ENCODE assay signal across 8 cellular contexts in the genomic region with DNA sequence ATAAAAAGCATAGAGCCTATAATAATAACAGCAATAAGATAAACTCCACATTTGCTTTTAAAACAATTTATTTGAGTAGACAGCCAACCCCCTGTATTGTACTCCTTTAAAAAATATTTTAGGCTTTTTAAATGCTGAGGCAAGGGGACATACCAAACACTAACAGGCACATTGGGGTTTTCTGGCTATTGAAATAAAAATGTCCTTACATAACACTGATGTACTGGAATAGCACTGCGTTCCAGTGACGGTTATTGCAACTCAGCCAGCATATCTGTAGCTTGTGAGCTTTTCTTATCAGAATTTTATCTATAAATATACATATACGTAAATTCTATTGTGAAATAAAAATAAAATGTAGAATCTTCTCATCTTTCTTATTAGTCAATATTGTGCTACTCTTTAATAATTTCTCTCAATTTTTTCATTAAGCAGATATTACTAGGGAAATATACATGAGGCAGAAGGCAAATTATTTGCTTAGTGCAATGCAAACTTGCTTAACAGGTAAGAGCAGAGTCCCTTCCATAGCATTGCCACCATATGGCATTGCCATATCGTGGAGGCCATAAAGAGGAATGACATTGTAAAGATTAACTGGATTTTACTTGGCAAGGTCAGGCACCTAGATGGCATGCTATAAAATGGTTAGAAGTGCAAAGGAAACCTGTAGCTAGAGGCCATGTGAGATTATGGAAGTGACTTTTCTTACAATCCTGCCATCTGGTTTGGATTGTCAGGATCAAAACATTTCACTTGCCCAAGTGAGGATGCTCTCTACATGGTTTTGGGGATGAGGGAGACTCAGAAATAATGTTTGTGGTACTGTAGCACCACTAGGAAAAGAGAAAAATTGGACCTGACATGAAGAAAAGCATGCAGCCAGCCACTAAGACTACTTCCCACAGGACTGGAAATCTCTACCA.
A peak's percentile ranks its signal among the peaks of the same experiment; 100 is the strongest.
DNase-seq lines count a peak whose midpoint lies in the region; ATAC-seq and TF ChIP-seq lines count a peak whose summit lies in the region.

No MANE protein-coding gene starts in this region.

- no peak overlapping the region; the same call in 1 of the 2 replicates for H3K9ac ChIP-seq in HUES64 (ENCODE audit: low read depth, low read length)

- no peak for TF ChIP-seq POLR2A in stomach (IDR thresholded peaks at IDR 0.05)

- H3K4me3 ChIP-seq in HUES64 (ENCODE audit: low read length) (no peak overlapping the region), ascending aorta (no peak overlapping the region), heart right ventricle (no peak overlapping the region), stomach (no peak overlapping the region)

- peak overlapping the region; percentile 9; the same call in 1 of the 2 replicates for H3K27ac ChIP-seq in HUES64 (ENCODE audit: low read depth, low read length)
- H3K27ac ChIP-seq in ascending aorta: peak overlapping the region; percentile 49 to 72
- H3K27ac ChIP-seq in heart right ventricle: peak overlapping the region in 7 of 10 donors; percentile 24 to 69 (median 59)
- peak overlapping the region; percentile 24 to 68 (median 52) for H3K27ac ChIP-seq in stomach

- intact Hi-C loops in ascending aorta (cut with DNase I): loop anchor here (2.0 to 5.0 kb wide), 3 partner anchors 95 to 767 kb away; partner anchors contain the start of genes CDKN2B, KLHL9 and MTAP
- intact Hi-C loops in heart right ventricle (cut with DNase I): loop anchor here in 1 of 10 donors (10.0 kb wide), 1 partner anchor 1449 kb away; no protein-coding TSS in a partner anchor
- intact Hi-C loops in stomach (cut with DNase I; ENCODE audit: low total_unique reads): no loop called here

- H3K36me3 ChIP-seq in HUES64 (ENCODE audit: insufficient read depth, low read length) (no peaks in the 10 kb centered on the region), ascending aorta (no peaks in the 10 kb centered on the region), heart right ventricle (no peaks in the 10 kb centered on the region), stomach (no peaks in the 10 kb centered on the region)

- 97% methylated on average over 2 of the region's 4 CpGs for WGBS in HUES64
- WGBS in heart right ventricle, 2 donors: 49 to 50% methylated on average over 4 of the region's 4 CpGs
- 35 to 56% (median 43%) methylated on average over 4 of the region's 4 CpGs for WGBS in stomach, 5 donors

- TF ChIP-seq EP300 in stomach (IDR thresholded peaks at IDR 0.05): no peak

- H3K27me3 ChIP-seq in HUES64 (ENCODE audit: insufficient read depth, low read length) (no peaks in the 10 kb centered on the region), ascending aorta (no peaks in the 10 kb centered on the region), heart right ventricle (no peaks in the 10 kb centered on the region), stomach (no peaks in the 10 kb centered on the region)

- TF ChIP-seq CTCF in ascending aorta (IDR thresholded peaks at IDR 0.05): no peak
- no peak for TF ChIP-seq CTCF in heart right ventricle (IDR thresholded peaks at IDR 0.05)
- no peak for TF ChIP-seq CTCF in stomach (IDR thresholded peaks at IDR 0.05)

- H3K9me3 ChIP-seq in HUES64 (ENCODE audit: insufficient read depth, low read depth, low read length) (no peaks in the 10 kb centered on the region), ascending aorta (no peaks in the 10 kb centered on the region), heart right ventricle (no peaks in the 10 kb centered on the region), stomach (no peaks in the 10 kb centered on the region)

- H3K4me1 ChIP-seq in HUES64 (ENCODE audit: insufficient read depth, low read length) (peaks cover 26% of the 10 kb centered on the region), ascending aorta (peaks cover 0 to 8% of the 10 kb centered on the region in 2 donors), heart right ventricle (peaks cover 0 to 14% (median 7%) of the 10 kb centered on the region in 9 donors), stomach (peaks cover 0 to 18% (median 11%) of the 10 kb centered on the region in 4 donors)

- DNase-seq in ascending aorta (ENCODE audit: low spot score in 2 of 2) (no peak), heart right ventricle (no peak), stomach (no peak), iPS-NIHi11 (ENCODE audit: low spot score) (no peak)
- no peak for DNase-seq in activated effector memory CD4-positive, alpha-beta T cell treated with Interleukin-2 at 50 U/mL for 16 hours

- peak in 5 of 8 donors; percentile 44 to 83 (median 79) for ATAC-seq in heart right ventricle
- no peak for ATAC-seq in HG03095 (IDR thresholded peaks at IDR 0.05; ENCODE audit: unreplicated experiment)
- ATAC-seq in HG03354 (IDR thresholded peaks at IDR 0.05; ENCODE audit: poor library complexity, severe bottlenecking, unreplicated experiment): no peak

Comparison
In these comparisons a context has a peak if more than half of its experiments do, and no peak if none do; other contexts are left out.
1. H3K27ac ChIP-seq: peak in every context shown above with its lines; median percentile 60 in ascending aorta; 59 in heart right ventricle; 52 in stomach; 9 in HUES64.
2. ATAC-seq: peak in heart right ventricle (5 of 8); none in HG03095 (single experiment) and HG03354 (single experiment).